In the genomic region with DNA sequence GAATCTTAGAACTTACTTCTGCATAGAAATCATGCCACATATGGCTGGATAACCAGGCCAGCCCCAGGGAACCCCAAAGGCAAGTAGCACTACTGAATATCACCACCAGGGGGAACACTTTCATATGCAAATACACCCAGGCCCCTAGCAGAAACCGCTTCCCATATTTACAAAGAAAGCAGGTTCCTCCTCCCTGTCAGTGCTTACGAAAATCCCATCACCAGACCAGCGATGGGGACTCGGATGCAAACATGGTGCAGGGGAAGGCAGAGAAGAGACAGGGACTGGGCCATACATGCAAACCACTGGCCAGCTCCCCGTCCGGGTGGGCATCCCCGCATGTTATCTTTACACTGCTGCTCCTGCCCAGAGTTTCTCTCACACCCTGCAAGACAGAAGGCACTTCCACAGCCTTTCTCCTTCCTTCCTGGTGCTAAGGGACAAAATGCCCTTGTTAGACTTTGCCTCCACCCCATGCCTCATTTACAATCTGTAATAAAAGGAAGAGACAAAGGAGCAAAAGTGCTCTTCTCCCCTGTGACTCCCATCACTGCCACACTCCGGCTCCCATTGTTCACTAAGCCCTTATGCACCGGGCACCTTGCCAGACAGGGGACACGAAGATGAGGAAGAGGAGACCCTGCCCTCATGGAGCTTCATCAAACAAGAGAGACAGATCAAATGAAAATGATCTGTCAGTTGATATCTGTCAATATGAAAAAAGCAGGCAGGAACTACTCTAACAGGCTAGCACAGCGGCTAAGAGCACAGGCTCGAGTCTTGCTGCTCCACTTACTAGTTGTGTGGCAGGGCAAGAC, we compare ENCODE assay signal across 8 cellular contexts.
A peak's percentile ranks its signal among the peaks of the same experiment; 100 is the strongest.
DNase-seq lines count a peak whose midpoint lies in the region; ATAC-seq and TF ChIP-seq lines count a peak whose summit lies in the region.

No MANE protein-coding gene starts in this region.

- intact Hi-C loops in MCF 10A (cut with micrococcal nuclease), result loop anchor here (1.0 to 5.0 kb wide), 4 partner anchors 60 to 375 kb away; no protein-coding TSS in a partner anchor

- H3K36me3 Mint-ChIP-seq in MCF 10A (ENCODE audit: insufficient read depth, unreplicated experiment), result peaks cover 49% of the 10 kb centered on the region

- no peaks in the 10 kb centered on the region for H3K4me1 Mint-ChIP-seq in MCF 10A (ENCODE audit: insufficient read depth, unreplicated experiment)

- no TSS peak for BruUV-seq in MCF 10A (replicated peaks; lab: Mats Ljungman, UMichigan)

- no peak overlapping the region for H3K27ac Mint-ChIP-seq in MCF 10A (ENCODE audit: low read depth, unreplicated experiment)

- no peaks in the 10 kb centered on the region for H3K27me3 Mint-ChIP-seq in MCF 10A (ENCODE audit: insufficient read depth, unreplicated experiment)

- no peak overlapping the region for H3K4me3 Mint-ChIP-seq in MCF 10A (ENCODE audit: unreplicated experiment)

- H3K9me3 Mint-ChIP-seq in MCF 10A (ENCODE audit: unreplicated experiment), result no peaks in the 10 kb centered on the region

- ATAC-seq in GM18519 (IDR thresholded peaks at IDR 0.05; ENCODE audit: low FRiP score, unreplicated experiment), result peak; percentile 87
- peak; percentile 89 for ATAC-seq in HG02981 (IDR thresholded peaks at IDR 0.05; ENCODE audit: unreplicated experiment)

- CTCF ChIA-PET in MCF 10A (lab: Yijun Ruan, JAX), result interaction anchor here (0.7 to 3.0 kb wide), 10 partner anchors 8 to 478 kb away, joined by 3 to 13 read pairs (median 4); no protein-coding TSS in a partner anchor

- DNase-seq in AG08396 (ENCODE audit: low spot score) (peak; percentile 83), NCI-H1930 (lab: John Stamatoyannopoulos, UW) (peak; percentile 19 to 49), UCSD-AML1 (lab: John Stamatoyannopoulos, UW; ENCODE audit: unreplicated experiment) (peak; percentile 31), MCF 10A (ENCODE audit: unreplicated experiment) (peak; percentile 74), inferior parietal cortex (ENCODE audit: extremely low spot score) (peak; percentile 87)
- peak; percentile 20 to 30 for DNase-seq in stimulated activated CD4-positive, alpha-beta T cell treated with anti-CD3 and anti-CD28 coated beads, Interleukin-1b, Interleukin-23, amount 100 ng/mL, for 1 hour (ENCODE audit: low read depth in 2 of 2)

- TF ChIP-seq CTCF in MCF 10A (IDR thresholded peaks at IDR 0.05; ENCODE audit: unreplicated experiment), result peak; percentile 77

- POLR2A ChIA-PET in MCF 10A (lab: Yijun Ruan, JAX), result no interaction called here

Comparison
In these comparisons a context has a peak if more than half of its experiments do, and no peak if none do; other contexts are left out.
1. Peak in every context shown above with its lines: DNase-seq and ATAC-seq.
2. DNase-seq: peak in every context shown above with its lines; median percentile 87 in inferior parietal cortex; 83 in AG08396; 74 in MCF 10A; 34 in NCI-H1930; 31 in UCSD-AML1; 25 in stimulated activated CD4-positive, alpha-beta T cell treated with anti-CD3 and anti-CD28 coated beads, Interleukin-1b, Interleukin-23, amount 100 ng/mL, for 1 hour.